Comparison of ENCODE assay signal across 30 cellular contexts in genomic region chr6:140597181-140597580, GRCh38.
"Had no signal": no experiment of that assay in that cellular context is flagged by ENCODE, and none has a peak within 500 bp of the region (broad histone marks: within the 10 kb centered on the region; RNA-seq: fewer than 3 reads in every experiment).

No MANE protein-coding gene starts in this region.

- H3K27me3 ChIP-seq: body of pancreas, breast epithelium, MG63 had no signal

- DNase-seq: activated CD4-positive, alpha-beta memory T cell treated with anti-CD3 and anti-CD28 coated beads for 36 hours; activated CD4-positive, alpha-beta T cell treated with anti-CD3 and anti-CD28 coated beads, Interleukin-2, amount 10 ng/mL, durations not matched to agents 7 days and 5 days; activated CD8-positive, alpha-beta memory T cell treated with anti-CD3 and anti-CD28 coated beads, Interleukin-2, amount 50 U/mL, for 4 hours; activated effector memory CD4-positive, alpha-beta T cell treated with anti-CD3 and anti-CD28 coated beads, Interleukin-2, amount 50 U/mL, for 16 hours; activated naive CD4-positive, alpha-beta T cell; activated naive CD4-positive, alpha-beta T cell treated with anti-CD3 and anti-CD28 coated beads, Interleukin-2, amount 50 U/mL, for 16 hours; activated naive CD8-positive, alpha-beta T cell treated with anti-CD3 and anti-CD28 coated beads for 36 hours; activated T-cell treated with anti-CD3 and anti-CD28 coated beads for 4 hours; activated T-cell treated with anti-CD3 and anti-CD28 coated beads, Interleukin-2, amount 50 U/mL, for 4 hours; amniotic stem cell; aorta; body of pancreas; Karpas-422; KBM-7; MG63; NCI-H1048; NCI-H1105 treated with DMSO at 0.1 percent for 48 hours; NCI-H1436; NCI-H1694; NCI-H1930; NCI-H2081 treated with DMSO at 0.1 percent for 48 hours; NCI-H226; NCI-H524 treated with DMSO at 0.1 percent for 48 hours; NK-92 treated with Interleukin-12 subunit alpha and Interleukin-12 subunit beta, amount 100 ng/mL, for 24 hours; Right ventricle myocardium superior; T-helper 1 cell; T-helper 2 cell; T-helper 9 cell had no signal

- H3K27ac ChIP-seq: body of pancreas, breast epithelium, coronary artery had no signal

- H3K4me3 Mint-ChIP-seq: activated CD4-positive, alpha-beta memory T cell treated with anti-CD3 and anti-CD28 coated beads for 36 hours; activated CD4-positive, alpha-beta T cell treated with anti-CD3 and anti-CD28 coated beads, Interleukin-2, amount 10 ng/mL, durations not matched to agents 7 days and 5 days; activated naive CD8-positive, alpha-beta T cell treated with anti-CD3 and anti-CD28 coated beads for 36 hours; activated T-cell treated with anti-CD3 and anti-CD28 coated beads, Interleukin-2, amount 50 U/mL, for 4 hours had no signal

- H3K4me1 ChIP-seq: body of pancreas, breast epithelium had no signal

- H3K36me3 ChIP-seq: breast epithelium, MG63 had no signal

- H3K36me3 Mint-ChIP-seq: activated CD4-positive, alpha-beta memory T cell treated with anti-CD3 and anti-CD28 coated beads for 36 hours; activated naive CD8-positive, alpha-beta T cell treated with anti-CD3 and anti-CD28 coated beads for 36 hours had no signal

- H3K27ac Mint-ChIP-seq: activated CD4-positive, alpha-beta memory T cell treated with anti-CD3 and anti-CD28 coated beads for 36 hours; activated CD4-positive, alpha-beta T cell treated with anti-CD3 and anti-CD28 coated beads, Interleukin-2, amount 10 ng/mL, durations not matched to agents 7 days and 5 days; activated naive CD8-positive, alpha-beta T cell treated with anti-CD3 and anti-CD28 coated beads for 36 hours had no signal

- ATAC-seq: activated T-cell treated with anti-CD3 and anti-CD28 coated beads, Interleukin-2, amount 50 U/mL, for 4 hours; body of pancreas had no signal

- H3K4me1 Mint-ChIP-seq: activated naive CD8-positive, alpha-beta T cell treated with anti-CD3 and anti-CD28 coated beads for 36 hours had no signal

- H3K4me3 ChIP-seq: body of pancreas, breast epithelium, coronary artery, MG63 had no signal
